Comparison of ENCODE assay signal across 1 cellular context in the genomic region with DNA sequence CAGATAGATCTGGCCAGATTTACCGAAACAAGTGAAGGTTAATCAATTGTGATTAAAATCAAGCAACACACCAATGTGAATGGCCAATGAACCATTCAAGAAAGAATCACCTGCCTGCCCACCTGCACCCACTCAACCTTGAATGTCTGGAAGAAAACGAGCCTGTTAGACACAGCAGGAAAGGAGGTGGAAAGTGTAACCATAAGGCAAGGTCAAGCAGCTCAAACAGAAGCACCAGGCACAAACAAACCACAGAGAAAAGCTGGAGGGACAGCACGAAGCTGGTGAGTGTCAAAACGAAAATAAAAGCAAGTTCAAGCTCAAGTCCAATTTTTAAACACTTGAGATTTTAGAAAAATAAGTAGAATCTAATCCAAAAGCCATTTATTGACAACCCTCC.
TF ChIP-seq lines count a peak whose summit lies in the region.

No MANE protein-coding gene starts in this region.

TF ChIP-seq in GM12878, 131 proteins besides CTCF, POLR2A, EP300 and RAD21 (continued from another document):
- TF ChIP-seq, protein P1, sequence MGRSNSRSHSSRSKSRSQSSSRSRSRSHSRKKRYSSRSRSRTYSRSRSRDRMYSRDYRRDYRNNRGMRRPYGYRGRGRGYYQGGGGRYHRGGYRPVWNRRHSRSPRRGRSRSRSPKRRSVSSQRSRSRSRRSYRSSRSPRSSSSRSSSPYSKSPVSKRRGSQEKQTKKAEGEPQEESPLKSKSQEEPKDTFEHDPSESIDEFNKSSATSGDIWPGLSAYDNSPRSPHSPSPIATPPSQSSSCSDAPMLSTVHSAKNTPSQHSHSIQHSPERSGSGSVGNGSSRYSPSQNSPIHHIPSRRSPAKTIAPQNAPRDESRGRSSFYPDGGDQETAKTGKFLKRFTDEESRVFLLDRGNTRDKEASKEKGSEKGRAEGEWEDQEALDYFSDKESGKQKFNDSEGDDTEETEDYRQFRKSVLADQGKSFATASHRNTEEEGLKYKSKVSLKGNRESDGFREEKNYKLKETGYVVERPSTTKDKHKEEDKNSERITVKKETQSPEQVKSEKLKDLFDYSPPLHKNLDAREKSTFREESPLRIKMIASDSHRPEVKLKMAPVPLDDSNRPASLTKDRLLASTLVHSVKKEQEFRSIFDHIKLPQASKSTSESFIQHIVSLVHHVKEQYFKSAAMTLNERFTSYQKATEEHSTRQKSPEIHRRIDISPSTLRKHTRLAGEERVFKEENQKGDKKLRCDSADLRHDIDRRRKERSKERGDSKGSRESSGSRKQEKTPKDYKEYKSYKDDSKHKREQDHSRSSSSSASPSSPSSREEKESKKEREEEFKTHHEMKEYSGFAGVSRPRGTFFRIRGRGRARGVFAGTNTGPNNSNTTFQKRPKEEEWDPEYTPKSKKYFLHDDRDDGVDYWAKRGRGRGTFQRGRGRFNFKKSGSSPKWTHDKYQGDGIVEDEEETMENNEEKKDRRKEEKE (IDR thresholded peaks at IDR 0.05): no peak
- TF ChIP-seq MYC (IDR thresholded peaks at IDR 0.05; ENCODE audit: insufficient read depth, insufficient read length, insufficient replicate concordance, low read length, severe bottlenecking): no peak
- TF ChIP-seq RUNX3 (IDR thresholded peaks at IDR 0.05; ENCODE audit: low read length): peak; percentile 89
- 0 out of 2 replicates have a peak, but pooled peaks have one; percentile 46 for TF ChIP-seq MTA2 (IDR thresholded peaks at IDR 0.05; ENCODE audit: low read depth)
- TF ChIP-seq, protein P2, sequence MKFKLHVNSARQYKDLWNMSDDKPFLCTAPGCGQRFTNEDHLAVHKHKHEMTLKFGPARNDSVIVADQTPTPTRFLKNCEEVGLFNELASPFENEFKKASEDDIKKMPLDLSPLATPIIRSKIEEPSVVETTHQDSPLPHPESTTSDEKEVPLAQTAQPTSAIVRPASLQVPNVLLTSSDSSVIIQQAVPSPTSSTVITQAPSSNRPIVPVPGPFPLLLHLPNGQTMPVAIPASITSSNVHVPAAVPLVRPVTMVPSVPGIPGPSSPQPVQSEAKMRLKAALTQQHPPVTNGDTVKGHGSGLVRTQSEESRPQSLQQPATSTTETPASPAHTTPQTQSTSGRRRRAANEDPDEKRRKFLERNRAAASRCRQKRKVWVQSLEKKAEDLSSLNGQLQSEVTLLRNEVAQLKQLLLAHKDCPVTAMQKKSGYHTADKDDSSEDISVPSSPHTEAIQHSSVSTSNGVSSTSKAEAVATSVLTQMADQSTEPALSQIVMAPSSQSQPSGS (IDR thresholded peaks at IDR 0.05; ENCODE audit: low read length): peak; percentile 40; the same call in 1 of the 2 replicates
- TF ChIP-seq YY1 (IDR thresholded peaks at IDR 0.05; ENCODE audit: low read depth, low read length): no peak
- TF ChIP-seq ETV6 (conservative IDR thresholded peaks at IDR 0.05 in 1 of 2, IDR thresholded peaks at IDR 0.05 in 1 of 2; ENCODE audit: borderline replicate concordance in 1 of 2, low read depth in 1 of 2): 0 out of 4 replicates have a peak, but pooled peaks of 1 of the 2 experiments have one; percentile 33
- no peak for TF ChIP-seq HCFC1 (IDR thresholded peaks at IDR 0.05; ENCODE audit: low read length)
- TF ChIP-seq JUNB (IDR thresholded peaks at IDR 0.05): peak; percentile 53
- TF ChIP-seq, protein P3, sequence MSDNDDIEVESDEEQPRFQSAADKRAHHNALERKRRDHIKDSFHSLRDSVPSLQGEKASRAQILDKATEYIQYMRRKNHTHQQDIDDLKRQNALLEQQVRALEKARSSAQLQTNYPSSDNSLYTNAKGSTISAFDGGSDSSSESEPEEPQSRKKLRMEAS (IDR thresholded peaks at IDR 0.05; ENCODE audit: low read depth, low read length): no peak
- TF ChIP-seq ZNF384 (IDR thresholded peaks at IDR 0.05; ENCODE audit: borderline replicate concordance, low read depth, low read length): no peak
- no peak for TF ChIP-seq IRF4 (IDR thresholded peaks at IDR 0.05; ENCODE audit: low read depth, low read length)
- no peak for TF ChIP-seq SPI1 (IDR thresholded peaks at IDR 0.05; ENCODE audit: borderline replicate concordance, insufficient read depth, low read depth, low read length)
- 0 out of 2 replicates have a peak, but pooled peaks have one; percentile 7 for TF ChIP-seq MEF2A (IDR thresholded peaks at IDR 0.05; ENCODE audit: insufficient read depth, low read depth, low read length)
- peak in 1 of 2 experiments; percentile 31; a peak in 1 of 4 replicates for TF ChIP-seq BHLHE40 (IDR thresholded peaks at IDR 0.05; ENCODE audit: borderline replicate concordance in 1 of 2, low read depth in 2 of 2, low read length in 1 of 2)
- TF ChIP-seq SMC3 (IDR thresholded peaks at IDR 0.05; ENCODE audit: borderline replicate concordance, low read length): no peak
- no peak for TF ChIP-seq KAT2A (conservative IDR thresholded peaks at IDR 0.05; ENCODE audit: control insufficient read depth, low read depth, low read length)
- TF ChIP-seq TAF1 (IDR thresholded peaks at IDR 0.05; ENCODE audit: borderline replicate concordance, low read depth, low read length): no peak
- 0 out of 2 replicates have a peak, but pooled peaks have one; percentile 32 for TF ChIP-seq PAX5 (IDR thresholded peaks at IDR 0.05; ENCODE audit: borderline replicate concordance, low read depth, low read length)
- TF ChIP-seq, protein P4, sequence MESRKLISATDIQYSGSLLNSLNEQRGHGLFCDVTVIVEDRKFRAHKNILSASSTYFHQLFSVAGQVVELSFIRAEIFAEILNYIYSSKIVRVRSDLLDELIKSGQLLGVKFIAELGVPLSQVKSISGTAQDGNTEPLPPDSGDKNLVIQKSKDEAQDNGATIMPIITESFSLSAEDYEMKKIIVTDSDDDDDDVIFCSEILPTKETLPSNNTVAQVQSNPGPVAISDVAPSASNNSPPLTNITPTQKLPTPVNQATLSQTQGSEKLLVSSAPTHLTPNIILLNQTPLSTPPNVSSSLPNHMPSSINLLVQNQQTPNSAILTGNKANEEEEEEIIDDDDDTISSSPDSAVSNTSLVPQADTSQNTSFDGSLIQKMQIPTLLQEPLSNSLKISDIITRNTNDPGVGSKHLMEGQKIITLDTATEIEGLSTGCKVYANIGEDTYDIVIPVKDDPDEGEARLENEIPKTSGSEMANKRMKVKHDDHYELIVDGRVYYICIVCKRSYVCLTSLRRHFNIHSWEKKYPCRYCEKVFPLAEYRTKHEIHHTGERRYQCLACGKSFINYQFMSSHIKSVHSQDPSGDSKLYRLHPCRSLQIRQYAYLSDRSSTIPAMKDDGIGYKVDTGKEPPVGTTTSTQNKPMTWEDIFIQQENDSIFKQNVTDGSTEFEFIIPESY (IDR thresholded peaks at IDR 0.05): no peak
- no peak for TF ChIP-seq MEF2B (IDR thresholded peaks at IDR 0.05; ENCODE audit: partially characterized antibody, poor library complexity, severe bottlenecking)
- TF ChIP-seq NBN (IDR thresholded peaks at IDR 0.05): 0 out of 2 replicates have a peak, but pooled peaks have one; percentile 22
- TF ChIP-seq, protein P5, sequence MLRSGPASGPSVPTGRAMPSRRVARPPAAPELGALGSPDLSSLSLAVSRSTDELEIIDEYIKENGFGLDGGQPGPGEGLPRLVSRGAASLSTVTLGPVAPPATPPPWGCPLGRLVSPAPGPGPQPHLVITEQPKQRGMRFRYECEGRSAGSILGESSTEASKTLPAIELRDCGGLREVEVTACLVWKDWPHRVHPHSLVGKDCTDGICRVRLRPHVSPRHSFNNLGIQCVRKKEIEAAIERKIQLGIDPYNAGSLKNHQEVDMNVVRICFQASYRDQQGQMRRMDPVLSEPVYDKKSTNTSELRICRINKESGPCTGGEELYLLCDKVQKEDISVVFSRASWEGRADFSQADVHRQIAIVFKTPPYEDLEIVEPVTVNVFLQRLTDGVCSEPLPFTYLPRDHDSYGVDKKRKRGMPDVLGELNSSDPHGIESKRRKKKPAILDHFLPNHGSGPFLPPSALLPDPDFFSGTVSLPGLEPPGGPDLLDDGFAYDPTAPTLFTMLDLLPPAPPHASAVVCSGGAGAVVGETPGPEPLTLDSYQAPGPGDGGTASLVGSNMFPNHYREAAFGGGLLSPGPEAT (IDR thresholded peaks at IDR 0.05; ENCODE audit: low read depth): 0 out of 2 replicates have a peak, but pooled peaks have one; percentile 50
- TF ChIP-seq, protein P6, sequence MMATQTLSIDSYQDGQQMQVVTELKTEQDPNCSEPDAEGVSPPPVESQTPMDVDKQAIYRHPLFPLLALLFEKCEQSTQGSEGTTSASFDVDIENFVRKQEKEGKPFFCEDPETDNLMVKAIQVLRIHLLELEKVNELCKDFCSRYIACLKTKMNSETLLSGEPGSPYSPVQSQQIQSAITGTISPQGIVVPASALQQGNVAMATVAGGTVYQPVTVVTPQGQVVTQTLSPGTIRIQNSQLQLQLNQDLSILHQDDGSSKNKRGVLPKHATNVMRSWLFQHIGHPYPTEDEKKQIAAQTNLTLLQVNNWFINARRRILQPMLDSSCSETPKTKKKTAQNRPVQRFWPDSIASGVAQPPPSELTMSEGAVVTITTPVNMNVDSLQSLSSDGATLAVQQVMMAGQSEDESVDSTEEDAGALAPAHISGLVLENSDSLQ (IDR thresholded peaks at IDR 0.05): no peak; the same call in 1 of the 2 replicates
- no peak for TF ChIP-seq PML (IDR thresholded peaks at IDR 0.05; ENCODE audit: low read length)
